Comparison of ENCODE assay signal across 8 cellular contexts in the genomic region with DNA sequence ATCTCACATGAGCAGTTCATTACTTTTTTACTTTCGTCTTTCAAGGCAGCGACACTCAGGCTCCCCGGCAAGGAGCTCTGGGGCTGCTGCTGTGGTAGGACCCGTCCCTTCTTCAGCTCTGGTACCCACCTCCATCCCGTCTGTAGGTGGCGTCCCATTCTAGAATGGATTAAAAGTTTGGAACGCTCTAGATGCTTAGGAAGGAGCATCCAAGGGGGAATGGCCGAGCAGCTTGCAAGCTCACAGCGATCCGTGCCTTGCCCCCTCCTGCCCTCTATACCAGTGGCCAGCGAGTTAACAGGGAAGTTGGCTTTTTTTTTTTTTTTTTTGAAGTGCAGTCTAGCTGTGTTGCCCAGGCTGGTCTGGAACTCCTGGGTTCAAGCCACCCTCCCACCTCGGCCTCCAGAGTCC. TPM values are rescaled to one million over a fixed set of nuclear protein-coding genes. Genes with fewer than 3 reads are reported as not detected.
DNase-seq lines count a peak whose midpoint lies in the region; ATAC-seq and TF ChIP-seq lines count a peak whose summit lies in the region.

No MANE protein-coding gene starts in this region.

- peaks cover 8 to 23% of the 10 kb centered on the region in 2 donors for H3K36me3 Mint-ChIP-seq in CD14-positive monocyte
- H3K36me3 Mint-ChIP-seq in stimulated activated effector memory CD8-positive, alpha-beta T cell treated with anti-CD3 and anti-CD28 coated beads, Interleukin-12 subunit alpha, Interleukin-12 subunit beta, amount 100 ng/mL, for 72 hours = no peaks in the 10 kb centered on the region

- TF ChIP-seq CTCF in CD14-positive monocyte (IDR thresholded peaks at IDR 0.05) = peak; percentile 42
- TF ChIP-seq CTCF in fibroblast of the aortic adventitia (IDR thresholded peaks at IDR 0.05; ENCODE audit: insufficient read depth, low read length) = peak; percentile 47

- H3K4me1 Mint-ChIP-seq in CD14-positive monocyte = peaks cover 64% of the 10 kb centered on the region
- H3K4me1 Mint-ChIP-seq in stimulated activated effector memory CD8-positive, alpha-beta T cell treated with anti-CD3 and anti-CD28 coated beads, Interleukin-12 subunit alpha, Interleukin-12 subunit beta, amount 100 ng/mL, for 72 hours = peaks cover 13% of the 10 kb centered on the region

- DNase-seq in CD14-positive monocyte (ENCODE audit: low spot score) = peak; percentile 70
- DNase-seq in GM19240 (ENCODE audit: insufficient read length, low spot score) = peak; percentile 85
- peak; percentile 65 for DNase-seq in RPMI8226
- peak; percentile 47 for DNase-seq in fibroblast of the aortic adventitia (ENCODE audit: low read depth)
- no peak for DNase-seq in stimulated activated effector memory CD8-positive, alpha-beta T cell treated with anti-CD3 and anti-CD28 coated beads, Interleukin-12 subunit alpha, Interleukin-12 subunit beta, amount 100 ng/mL, for 72 hours (ENCODE audit: low spot score in 2 of 2)
- DNase-seq in RKO (ENCODE audit: low spot score) = no peak
- no peak for DNase-seq in kidney glomerular epithelial cell (lab: John Stamatoyannopoulos, UW)

- H3K27ac Mint-ChIP-seq in CD14-positive monocyte = peak overlapping the region; percentile 94 to 99 (median 95)
- no peak overlapping the region for H3K27ac Mint-ChIP-seq in stimulated activated effector memory CD8-positive, alpha-beta T cell treated with anti-CD3 and anti-CD28 coated beads, Interleukin-12 subunit alpha, Interleukin-12 subunit beta, amount 100 ng/mL, for 72 hours

- peak; percentile 57 for ATAC-seq in stimulated activated effector memory CD8-positive, alpha-beta T cell treated with anti-CD3 and anti-CD28 coated beads, Interleukin-12 subunit alpha, Interleukin-12 subunit beta, amount 100 ng/mL, for 72 hours
- no peak for ATAC-seq in HG02798 (IDR thresholded peaks at IDR 0.05; ENCODE audit: poor library complexity, unreplicated experiment)

- peak overlapping the region; percentile 77 to 88 for H3K4me3 Mint-ChIP-seq in CD14-positive monocyte
- no peak overlapping the region for H3K4me3 Mint-ChIP-seq in stimulated activated effector memory CD8-positive, alpha-beta T cell treated with anti-CD3 and anti-CD28 coated beads, Interleukin-12 subunit alpha, Interleukin-12 subunit beta, amount 100 ng/mL, for 72 hours

- peaks cover 0 to 4% (median 0%) of the 10 kb centered on the region in 7 donors for H3K9me3 Mint-ChIP-seq in CD14-positive monocyte
- H3K9me3 Mint-ChIP-seq in stimulated activated effector memory CD8-positive, alpha-beta T cell treated with anti-CD3 and anti-CD28 coated beads, Interleukin-12 subunit alpha, Interleukin-12 subunit beta, amount 100 ng/mL, for 72 hours = no peaks in the 10 kb centered on the region

- H3K27me3 Mint-ChIP-seq in CD14-positive monocyte (ENCODE audit: low read depth in 3 of 3) = peaks cover 0 to 3% (median 2%) of the 10 kb centered on the region in 3 donors

- no peak overlapping the region for H3K4me3 ChIP-seq in fibroblast of the aortic adventitia (ENCODE audit: low read depth, low read length)

- intact Hi-C loops in CD14-positive monocyte (cut with micrococcal nuclease) = loop anchor here in 1 of 2 donors (5.0 kb wide), 2 partner anchors 33 to 47 kb away; no protein-coding TSS in a partner anchor

RNA-seq across cellular contexts. Expression of gene TTYH3, which starts 22.8 kb away (rescaled TPM):
- 10 to 100 TPM; 13.4 to 17.4 TPM for polyA plus RNA-seq in CD14-positive monocyte
- 9.2 and 27.9 TPM in 2 replicates for total RNA-seq in fibroblast of the aortic adventitia (ENCODE audit: low replicate concordance)

RNA-seq across cellular contexts. Expression of gene IQCE, which starts 50.2 kb away (rescaled TPM):
- 1 to 10 TPM; 1.8 to 3.0 TPM for polyA plus RNA-seq in CD14-positive monocyte
- 14.0 and 210 TPM in 2 replicates for total RNA-seq in fibroblast of the aortic adventitia (ENCODE audit: low replicate concordance)

RNA-seq across cellular contexts. Expression of gene BRAT1, which starts 53.7 kb away (rescaled TPM):
- 10 to 100 TPM; 31.6 to 32.5 TPM for polyA plus RNA-seq in CD14-positive monocyte
- 22.3 and 44.9 TPM in 2 replicates for total RNA-seq in fibroblast of the aortic adventitia (ENCODE audit: low replicate concordance)

Comparison
In these comparisons a context has a peak if more than half of its experiments do, and no peak if none do; other contexts are left out.
1. DNase-seq: peak in CD14-positive monocyte (single experiment), GM19240 (single experiment), RPMI8226 (single experiment) and fibroblast of the aortic adventitia (single experiment); none in stimulated activated effector memory CD8-positive, alpha-beta T cell treated with anti-CD3 and anti-CD28 coated beads, Interleukin-12 subunit alpha, Interleukin-12 subunit beta, amount 100 ng/mL, for 72 hours (0 of 2), RKO (single experiment) and kidney glomerular epithelial cell (single experiment).